In the genomic region with DNA sequence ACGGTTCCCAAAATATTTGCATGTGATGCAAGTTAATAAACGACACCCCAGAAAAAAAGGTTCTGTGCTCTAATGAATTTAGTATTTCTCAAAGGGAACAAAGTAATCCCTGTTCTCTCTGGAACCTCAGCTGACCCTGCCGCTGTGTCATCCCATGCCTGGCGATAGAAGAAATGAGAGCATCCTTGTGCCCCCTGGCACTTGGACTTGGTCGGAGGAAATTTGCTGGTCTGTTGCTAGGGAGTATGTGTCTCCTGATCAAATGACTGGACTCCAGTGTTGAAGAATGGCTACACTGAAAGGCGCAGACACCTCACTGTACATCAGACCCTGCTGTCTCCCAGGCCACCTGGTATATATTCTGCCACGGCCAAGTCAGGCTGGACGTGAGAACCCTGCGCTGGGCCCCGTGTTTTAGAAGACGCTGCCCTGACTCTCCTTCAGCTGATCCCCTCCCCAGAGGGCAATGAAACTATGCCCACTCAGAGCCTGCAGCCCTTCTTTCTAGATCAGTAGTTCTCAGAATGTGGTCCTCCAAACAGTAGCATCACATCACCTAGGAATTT, we compare ENCODE assay signal across 13 cellular contexts.
"Had no signal": no experiment of that assay in that cellular context is flagged by ENCODE, and none has a peak within 500 bp of the region (broad histone marks: within the 10 kb centered on the region; RNA-seq: fewer than 3 reads in every experiment).

No MANE protein-coding gene starts in this region.

- H3K4me1 Mint-ChIP-seq: activated naive CD4-positive, alpha-beta T cell treated with anti-CD3 and anti-CD28 coated beads, Interleukin-2, amount 10 ng/mL, durations not matched to agents 7 days and 5 days had no signal

- DNase-seq: activated naive CD4-positive, alpha-beta T cell treated with anti-CD3 and anti-CD28 coated beads, Interleukin-2, amount 10 ng/mL, durations not matched to agents 7 days and 5 days; activated T-cell treated with anti-CD3 and anti-CD28 coated beads for 4 hours; endodermal cell; erythroblast; left cardiac atrium; lower lobe of right lung; stimulated activated CD4-positive, alpha-beta T cell treated with anti-CD3 and anti-CD28 coated beads, Interleukin-15, amount 100 ng/mL, for 24 hours; stimulated activated CD4-positive, alpha-beta T cell treated with anti-CD3 and anti-CD28 coated beads, Interleukin-4, amount 100 ng/mL, for 1 hour; stimulated activated naive CD4-positive, alpha-beta T cell treated with Interleukin-2 at 50 U/mL for 16 hours; T-helper 9 cell; upper lobe of right lung had no signal

- H3K4me3 Mint-ChIP-seq: activated naive CD4-positive, alpha-beta T cell treated with anti-CD3 and anti-CD28 coated beads, Interleukin-2, amount 10 ng/mL, durations not matched to agents 7 days and 5 days; endodermal cell had no signal

- H3K27ac Mint-ChIP-seq: activated naive CD4-positive, alpha-beta T cell treated with anti-CD3 and anti-CD28 coated beads, Interleukin-2, amount 10 ng/mL, durations not matched to agents 7 days and 5 days; activated T-helper 2 cell treated with anti-CD3 and anti-CD28 coated beads, Interferon-gamma antibody, Interleukin-2, Interleukin-4, amounts not matched to agents 10 μg/mL and 5 μg/mL and 100 μg/mL, durations not matched to agents 14 hours and 24 hours and 36 hours; endodermal cell had no signal

- H3K36me3 Mint-ChIP-seq: activated naive CD4-positive, alpha-beta T cell treated with anti-CD3 and anti-CD28 coated beads, Interleukin-2, amount 10 ng/mL, durations not matched to agents 7 days and 5 days had no signal

- H3K9me3 Mint-ChIP-seq: activated naive CD4-positive, alpha-beta T cell treated with anti-CD3 and anti-CD28 coated beads, Interleukin-2, amount 10 ng/mL, durations not matched to agents 7 days and 5 days; activated T-helper 2 cell treated with anti-CD3 and anti-CD28 coated beads, Interferon-gamma antibody, Interleukin-2, Interleukin-4, amounts not matched to agents 10 μg/mL and 5 μg/mL and 100 μg/mL, durations not matched to agents 14 hours and 24 hours and 36 hours; endodermal cell had no signal

- ATAC-seq: activated CD4-positive, CD25-positive, alpha-beta regulatory T cell treated with anti-CD3 and anti-CD28 coated beads, Interleukin-2, amount 50 U/mL, for 24 hours; left cardiac atrium had no signal
